ENCODE assay signal across 27 cellular contexts in genomic region chr2:29910960-29911359, GRCh38.
"Had no signal": no experiment of that assay in that cellular context is flagged by ENCODE, and none has a peak within 500 bp of the region (broad histone marks: within the 10 kb centered on the region; RNA-seq: fewer than 3 reads in every experiment).

No MANE protein-coding gene starts in this region.

- ATAC-seq: activated CD4-positive, CD25-positive, alpha-beta regulatory T cell treated with anti-CD3 and anti-CD28 coated beads, Interleukin-2, amount 50 U/mL, for 24 hours; activated CD8-positive, alpha-beta T cell treated with anti-CD3 and anti-CD28 coated beads for 36 hours; activated T-cell treated with anti-CD3 and anti-CD28 coated beads, Interleukin-2, amount 50 U/mL, for 4 hours; activated T-helper 17 cell treated with anti-CD3 and anti-CD28 coated beads, Interleukin-2, amount 50 U/mL, for 72 hours; esophagus mucosa; gastroesophageal sphincter; heart right ventricle; T-helper 17 cell had no signal

- H3K36me3 ChIP-seq: brain microvascular endothelial cell, gastroesophageal sphincter, heart right ventricle, WERI-Rb-1 had no signal

- H3K27me3 ChIP-seq: brain microvascular endothelial cell had no signal

- H3K27ac ChIP-seq: brain microvascular endothelial cell, coronary artery, dorsolateral prefrontal cortex, gastroesophageal sphincter, heart right ventricle, WERI-Rb-1 had no signal

- DNase-seq: activated B cell treated with CpG ODN at 0.5 μM for 24 hours; activated CD4-positive, alpha-beta T cell treated with anti-CD3 and anti-CD28 coated beads for 48 hours; activated CD4-positive, alpha-beta T cell treated with anti-CD3 and anti-CD28 coated beads, Interleukin-2, amount 50 U/mL, for 1 hour; activated CD4-positive, alpha-beta T cell treated with anti-CD3 and anti-CD28 coated beads, Interleukin-2, amount 50 U/mL, for 48 hours; activated CD8-positive, alpha-beta memory T cell treated with anti-CD3 and anti-CD28 coated beads for 24 hours; activated CD8-positive, alpha-beta T cell treated with anti-CD3 and anti-CD28 coated beads for 36 hours; activated effector memory CD4-positive, alpha-beta T cell treated with Interleukin-2 at 50 U/mL for 16 hours; activated gamma-delta T cell treated with Interleukin-2 at 50 U/mL for 16 hours; activated naive CD4-positive, alpha-beta T cell treated with anti-CD3 and anti-CD28 coated beads, Interleukin-2, amount 50 U/mL, for 16 hours; activated naive CD4-positive, alpha-beta T cell treated with Interleukin-2 at 50 U/mL for 16 hours; activated T-cell treated with anti-CD3 and anti-CD28 coated beads, Interleukin-2, amount 50 U/mL, for 4 hours; amniotic stem cell; anterior cingulate cortex; brain microvascular endothelial cell; dorsolateral prefrontal cortex; effector memory CD4-positive, alpha-beta T cell; endodermal cell; foreskin melanocyte; heart right ventricle; T-helper 17 cell; T1000; WERI-Rb-1 had no signal

- H3K4me1 ChIP-seq: gastroesophageal sphincter, heart right ventricle had no signal

- H3K4me3 ChIP-seq: coronary artery, dorsolateral prefrontal cortex, gastroesophageal sphincter, heart right ventricle had no signal
